ENCODE assay signal across 18 cellular contexts in genomic region chr1:171433451-171433850, GRCh38. TPM values are rescaled to one million over a fixed set of nuclear protein-coding genes. Genes with fewer than 3 reads are reported as not detected.
DNase-seq lines count a peak whose midpoint lies in the region; ATAC-seq, FAIRE-seq and TF ChIP-seq lines count a peak whose summit lies in the region.
"Had no signal": no experiment of that assay in that cellular context is flagged by ENCODE, and none has a peak within 500 bp of the region (broad histone marks: within the 10 kb centered on the region; RNA-seq: fewer than 3 reads in every experiment).

No MANE protein-coding gene starts in this region.

- H2BK5ac ChIP-seq in H1 (ENCODE audit: low read depth, low read length), result no peak overlapping the region

- ATAC-seq in GM21576 (IDR thresholded peaks at IDR 0.05; ENCODE audit: unreplicated experiment), result no peak
- ATAC-seq: gastroesophageal sphincter; HCT116; stimulated activated memory B cell treated with anti-CD40 and anti-IgM and Interleukin-4, amounts not matched to agents 10 μg/mL and 1 μg/mL and 100 μg/mL, for 72 hours had no signal

- TF ChIP-seq POLR2A in H1 (IDR thresholded peaks at IDR 0.05; ENCODE audit: control extremely low read depth in 1 of 2, low read depth in 2 of 2, low read length in 2 of 2) (no peak), esophagus muscularis mucosa (IDR thresholded peaks at IDR 0.05; ENCODE audit: low read depth) (no peak)

- H2BK120ac ChIP-seq in H1 (replicated peaks; ENCODE audit: low read depth, low read length), result no peak overlapping the region

- intact Hi-C loops in esophagus muscularis mucosa (cut with DNase I), result no loop called here

- no peak overlapping the region for H3K9ac ChIP-seq in H1 (replicated peaks in 1 of 4; ENCODE audit: extremely low read depth in 1 of 4, low read depth in 3 of 4, low read length in 3 of 4)
- H3K9ac ChIP-seq: KMS-11, neural progenitor cell had no signal

- no peaks in the 10 kb centered on the region for H3K79me2 ChIP-seq in H1 (ENCODE audit: control insufficient read depth in 1 of 2, insufficient read depth in 2 of 2, low read length in 2 of 2)

- H3K14ac ChIP-seq in H1 (ENCODE audit: insufficient read length), result no peak overlapping the region

- H3K27ac ChIP-seq in H1 (ENCODE audit: low read depth, low read length) (no peak overlapping the region), esophagus muscularis mucosa (replicated peaks in 1 of 4) (no peak overlapping the region)
- H3K27ac ChIP-seq: KMS-11, neural progenitor cell, VCaP had no signal

- POLR2A ChIA-PET in H1 (lab: Charles Lee; ENCODE audit: partially characterized antibody), result interaction anchor here (5.7 kb wide), 1 partner anchor 52 kb away, joined by 27 read pairs; the partner anchor contains the start of gene PRRC2C

- no peak overlapping the region for H4K8ac ChIP-seq in H1 (ENCODE audit: extremely low read depth, insufficient read depth, low read length)

- H3K9me3 ChIP-seq in H1 (ENCODE audit: insufficient read depth in 2 of 2, low read depth in 1 of 2, low read length in 1 of 2) (no peaks in the 10 kb centered on the region), esophagus muscularis mucosa (peaks cover 0 to 8% (median 3%) of the 10 kb centered on the region in 4 donors)

- TF ChIP-seq CTCF in H1 (IDR thresholded peaks at IDR 0.05; ENCODE audit: control extremely low read depth in 1 of 3, insufficient read depth in 1 of 3, low read depth in 1 of 3, low read length in 3 of 3), result no peak
- no peak for TF ChIP-seq CTCF in esophagus muscularis mucosa (IDR thresholded peaks at IDR 0.05)

- H3K56ac ChIP-seq in H1 (replicated peaks; ENCODE audit: insufficient read length, low read depth, low read length), result no peak overlapping the region

- H3K4me3 ChIP-seq in H1 (ENCODE audit: extremely low read depth in 1 of 4, insufficient read depth in 2 of 4, low read depth in 3 of 4, low read length in 4 of 4), result no peak overlapping the region
- no peak overlapping the region for H3K4me3 ChIP-seq in esophagus muscularis mucosa
- H3K4me3 ChIP-seq: gastroesophageal sphincter, neural progenitor cell had no signal

- no peak for TF ChIP-seq EP300 in H1 (IDR thresholded peaks at IDR 0.05; ENCODE audit: borderline replicate concordance in 1 of 2, low read depth in 2 of 2, low read length in 2 of 2)
- no peak for TF ChIP-seq EP300 in esophagus muscularis mucosa (IDR thresholded peaks at IDR 0.05)

- H4K20me1 ChIP-seq in H1 (replicated peaks in 1 of 2; ENCODE audit: control insufficient read depth in 1 of 2, insufficient read depth in 2 of 2, low read length in 2 of 2), result no peaks in the 10 kb centered on the region

- 0 out of 2 replicates have a peak overlapping the region, but pooled peaks have one; percentile 20 for H3K18ac ChIP-seq in H1 (ENCODE audit: extremely low read depth, low read length)

- H3K36me3 ChIP-seq in H1 (ENCODE audit: control insufficient read depth in 2 of 4, insufficient read depth in 4 of 4, low read length in 3 of 4), result no peaks in the 10 kb centered on the region; a peak in 1 of 8 replicates
- no peaks in the 10 kb centered on the region for H3K36me3 ChIP-seq in esophagus muscularis mucosa
- H3K36me3 ChIP-seq: gastroesophageal sphincter, neural progenitor cell had no signal

- 97% methylated on average over 2 of the region's 2 CpGs; no CpG with 5 or more reads in 1 of the 2 experiments for WGBS in H1 (ENCODE audit: extremely low coverage in 1 of 2, insufficient coverage in 1 of 2, insufficient read length in 1 of 2, insufficient replicate concordance in 2 of 2, low coverage in 1 of 2, low lambda C conversion rate in 2 of 2, missing lambda C conversion rate in 1 of 2), 2 experiments
- whole genome bisulfite sequencing in esophagus muscularis mucosa, result 66% methylated on average over 2 of the region's 2 CpGs

- no peak overlapping the region for H3K4me2 ChIP-seq in H1 (ENCODE audit: insufficient read depth in 1 of 2, low read depth in 2 of 2, low read length in 2 of 2)
- H3K4me2 ChIP-seq: KMS-11, neural progenitor cell had no signal

- CTCF ChIA-PET in H1 (lab: Charles Lee; ENCODE audit: partially characterized antibody), result no interaction called here

- H2BK12ac ChIP-seq in H1 (ENCODE audit: low read depth, low read length), result peak overlapping the region; percentile 62; the same call in 1 of the 2 replicates

- H3K23ac ChIP-seq in H1 (ENCODE audit: insufficient read length), result no peak overlapping the region

- no peak for FAIRE-seq in H1 (lab: Jason Lieb, UNC)

- no peaks in the 10 kb centered on the region for H3K79me1 ChIP-seq in H1 (ENCODE audit: low read depth, low read length)

- H4K91ac ChIP-seq in H1 (replicated peaks; ENCODE audit: insufficient read length, low read length), result no peak overlapping the region

- H3K27me3 ChIP-seq in H1 (replicated peaks in 1 of 4; ENCODE audit: control insufficient read depth in 3 of 4, extremely low read depth in 1 of 4, insufficient read depth in 3 of 4, low read length in 3 of 4) (no peaks in the 10 kb centered on the region), esophagus muscularis mucosa (no peaks in the 10 kb centered on the region)
- H3K27me3 ChIP-seq: gastroesophageal sphincter, neural progenitor cell had no signal

- no peak for TF ChIP-seq RAD21 in H1 (IDR thresholded peaks at IDR 0.05 in 1 of 2, conservative IDR thresholded peaks at IDR 0.05 in 1 of 2; ENCODE audit: low read depth in 2 of 2, low read length in 2 of 2)

- H2AFZ ChIP-seq in H1 (ENCODE audit: low read length), result no peak overlapping the region
- H2AFZ ChIP-seq: neural progenitor cell had no signal

- H3K4ac ChIP-seq in H1 (replicated peaks; ENCODE audit: insufficient read length, low read depth, low read length), result no peak overlapping the region

- peaks cover 7 to 38% (median 18%) of the 10 kb centered on the region in 4 experiments; a peak in 6 of 7 replicates for H3K4me1 ChIP-seq in H1 (replicated peaks in 1 of 4; ENCODE audit: control insufficient read depth in 3 of 4, insufficient read depth in 4 of 4, low read length in 3 of 4)
- peaks cover 0 to 6% (median 1%) of the 10 kb centered on the region in 4 donors for H3K4me1 ChIP-seq in esophagus muscularis mucosa

- no peaks in the 10 kb centered on the region; the same call in 1 of the 2 replicates for H3K23me2 ChIP-seq in H1 (ENCODE audit: low read depth, low read length)

- no peak overlapping the region for H2BK15ac ChIP-seq in H1 (ENCODE audit: low read length)

- no peak overlapping the region for H4K5ac ChIP-seq in H1 (ENCODE audit: insufficient read length, low read depth, low read length)

- DNase-seq in EH (ENCODE audit: low read depth), result peak; percentile 47
- peak; percentile 23 for DNase-seq in RPMI7951 (ENCODE audit: low read depth)
- DNase-seq in H1 (ENCODE audit: low read depth in 1 of 2, low spot score in 2 of 2), result no peak
- peak; percentile 76 for DNase-seq in non-pigmented ciliary epithelial cell (ENCODE audit: low read depth)
- no peak for DNase-seq in activated effector memory CD4-positive, alpha-beta T cell treated with anti-CD3 and anti-CD28 coated beads, Interleukin-2, amount 50 U/mL, for 16 hours
- DNase-seq in esophagus muscularis mucosa (ENCODE audit: extremely low spot score), result no peak
- no peak for DNase-seq in HUDEP-2 (lab: John Stamatoyannopoulos, UW; ENCODE audit: unreplicated experiment in 76 of 76)
- DNase-seq: amygdala, NCI-H1436, NCI-H345, trophoblast cell had no signal

- H2BK20ac ChIP-seq in H1 (ENCODE audit: low read length), result peak overlapping the region; percentile 92; the same call in 1 of the 2 replicates

- no peak overlapping the region for H2AK5ac ChIP-seq in H1 (ENCODE audit: low read depth, low read length)

TF ChIP-seq in H1, 55 proteins besides CTCF, POLR2A, EP300 and RAD21 (continues in another document):
- TF ChIP-seq ATF2 (IDR thresholded peaks at IDR 0.05; ENCODE audit: low read length), result no peak
- TF ChIP-seq TEAD4 (IDR thresholded peaks at IDR 0.05; ENCODE audit: low read depth, low read length), result no peak
- TF ChIP-seq SP1 (IDR thresholded peaks at IDR 0.05; ENCODE audit: low read depth, low read length), result no peak
- TF ChIP-seq TBP (IDR thresholded peaks at IDR 0.05; ENCODE audit: low read depth, low read length), result no peak
- TF ChIP-seq SIN3A (conservative IDR thresholded peaks at IDR 0.05 in 1 of 2, IDR thresholded peaks at IDR 0.05 in 1 of 2; ENCODE audit: low read depth in 1 of 2, low read length in 2 of 2), result no peak
- TF ChIP-seq CTBP2 (IDR thresholded peaks at IDR 0.05; ENCODE audit: borderline replicate concordance, insufficient read depth, insufficient read length, low read length), result no peak
- TF ChIP-seq SUZ12 (IDR thresholded peaks at IDR 0.05; ENCODE audit: low read length), result no peak
- TF ChIP-seq RFX5 (IDR thresholded peaks at IDR 0.05; ENCODE audit: borderline replicate concordance, low read depth, low read length), result no peak
- TF ChIP-seq TCF12 (IDR thresholded peaks at IDR 0.05; ENCODE audit: low read depth, low read length), result no peak
- TF ChIP-seq EZH2 (IDR thresholded peaks at IDR 0.05; ENCODE audit: low read depth, low read length, severe bottlenecking), result no peak
- no peak for TF ChIP-seq SAP30 (IDR thresholded peaks at IDR 0.05; ENCODE audit: insufficient read depth, insufficient replicate concordance, low read length)
- TF ChIP-seq JUND (IDR thresholded peaks at IDR 0.05; ENCODE audit: low read length), result no peak
- no peak for TF ChIP-seq CHD2 (IDR thresholded peaks at IDR 0.05; ENCODE audit: low read length)

RNA-seq across cellular contexts. Expression of gene PRRC2C, which starts 51.9 kb away (rescaled TPM):
- 19.9 and 30.3 TPM in 2 replicates for total RNA-seq in RPMI7951 (2014; rRNA removed; shearing (Covaris generic))
- 264 and 274 TPM in 2 replicates for total RNA-seq in H1 (2021; fragmentation: NEBNext Ultra II Directional; extraction: Animal tissue kit (Norgen Biotek cat#: 25700))
- polyA plus RNA-seq in H1 (2011; rRNA removed), result 89.6 and 125 TPM in 2 replicates
- 88.6 TPM for polyA plus RNA-seq in H1 (2011; cell fraction: cytosol; rRNA removed)
- polyA plus RNA-seq in H1 (2011; cell fraction: nucleus; rRNA removed), result 148 TPM
- 119 to 144 TPM (median 134 TPM) in 4 replicates for polyA plus RNA-seq in H1 (2012, experiment 1 of 2)
- 6.6 TPM for polyA plus RNA-seq in H1 (2012, experiment 2 of 2)
- polyA plus RNA-seq in H1 (2013, experiment 1 of 2), result 202 TPM
- polyA plus RNA-seq in H1 (2013, experiment 2 of 2), result 198 TPM
- 133 and 204 TPM in 2 replicates for polyA minus RNA-seq in H1 (2011; rRNA and poly(A)+ RNA removed)
- 134 TPM for polyA minus RNA-seq in H1 (2011; cell fraction: cytosol; rRNA and poly(A)+ RNA removed)
- 200 TPM for polyA minus RNA-seq in H1 (2011; cell fraction: nucleus; rRNA and poly(A)+ RNA removed)
- total RNA-seq in esophagus muscularis mucosa, result 10 to 100 TPM; 63.8 to 79.3 (median 66.6) TPM

Comparison
In these comparisons a context has a peak if more than half of its experiments do, and no peak if none do; other contexts are left out.
1. DNase-seq: peak in EH (single experiment), RPMI7951 (single experiment) and non-pigmented ciliary epithelial cell (single experiment); none in H1 (0 of 2), activated effector memory CD4-positive, alpha-beta T cell treated with anti-CD3 and anti-CD28 coated beads, Interleukin-2, amount 50 U/mL, for 16 hours (single experiment), esophagus muscularis mucosa (single experiment) and HUDEP-2 (0 of 76).